In the genomic region with DNA sequence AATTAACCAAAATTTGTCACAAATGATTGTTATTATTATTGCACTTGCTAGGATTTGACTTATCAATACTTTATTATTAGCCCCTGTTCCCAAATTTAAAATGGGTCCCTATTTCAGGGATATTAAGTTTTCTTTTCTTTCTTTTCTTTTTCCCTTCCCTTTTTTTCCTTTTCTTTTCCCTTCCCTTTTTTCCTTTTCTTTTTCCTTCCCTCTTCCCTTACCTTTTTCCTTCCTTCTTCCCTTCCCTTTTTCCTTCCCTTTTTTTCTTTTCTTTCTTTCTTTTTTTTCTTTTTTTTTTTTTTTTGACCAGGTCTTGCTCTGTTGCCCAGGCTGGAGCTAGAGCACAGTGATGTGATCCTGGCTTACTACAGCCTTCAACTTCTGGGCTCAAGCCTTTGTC, we compare ENCODE assay signal across 1 cellular context.
TF ChIP-seq lines count a peak whose summit lies in the region.

No MANE protein-coding gene starts in this region.

TF ChIP-seq in K562, 482 proteins besides CTCF, POLR2A, EP300 and RAD21:
- TF ChIP-seq, protein P1, sequence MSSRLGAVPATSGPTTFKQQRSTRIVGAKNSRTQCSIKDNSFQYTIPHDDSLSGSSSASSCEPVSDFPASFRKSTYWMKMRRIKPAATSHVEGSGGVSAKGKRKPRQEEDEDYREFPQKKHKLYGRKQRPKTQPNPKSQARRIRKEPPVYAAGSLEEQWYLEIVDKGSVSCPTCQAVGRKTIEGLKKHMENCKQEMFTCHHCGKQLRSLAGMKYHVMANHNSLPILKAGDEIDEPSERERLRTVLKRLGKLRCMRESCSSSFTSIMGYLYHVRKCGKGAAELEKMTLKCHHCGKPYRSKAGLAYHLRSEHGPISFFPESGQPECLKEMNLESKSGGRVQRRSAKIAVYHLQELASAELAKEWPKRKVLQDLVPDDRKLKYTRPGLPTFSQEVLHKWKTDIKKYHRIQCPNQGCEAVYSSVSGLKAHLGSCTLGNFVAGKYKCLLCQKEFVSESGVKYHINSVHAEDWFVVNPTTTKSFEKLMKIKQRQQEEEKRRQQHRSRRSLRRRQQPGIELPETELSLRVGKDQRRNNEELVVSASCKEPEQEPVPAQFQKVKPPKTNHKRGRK (tag; IDR thresholded peaks at IDR 0.05): peak; percentile 91
- TF ChIP-seq NR2F6 (CRISPR knock-in tag; IDR thresholded peaks at IDR 0.05) (no peak), ZNF121 (CRISPR knock-in tag; conservative IDR thresholded peaks at IDR 0.05) (0 out of 2 replicates have a peak, but pooled peaks have one; percentile 8)
